Comparison of ENCODE assay signal across 1 cellular context in genomic region chr19:425056-425455, GRCh38.
TF ChIP-seq lines count a peak whose summit lies in the region.

No MANE protein-coding gene starts in this region.

TF ChIP-seq in H1, 55 proteins besides CTCF, POLR2A, EP300 and RAD21:
- TF ChIP-seq KDM1A (IDR thresholded peaks at IDR 0.05; ENCODE audit: borderline replicate concordance, low read length), result no peak
- TF ChIP-seq POU5F1 (IDR thresholded peaks at IDR 0.05; ENCODE audit: low read depth, low read length), result no peak
- TF ChIP-seq PHF8 (conservative IDR thresholded peaks at IDR 0.05; ENCODE audit: low read depth, low read length), result no peak
- no peak for TF ChIP-seq BRCA1 (IDR thresholded peaks at IDR 0.05; ENCODE audit: low read depth, low read length)
- TF ChIP-seq SP4 (IDR thresholded peaks at IDR 0.05; ENCODE audit: low read length), result no peak
- TF ChIP-seq KDM4A (IDR thresholded peaks at IDR 0.05; ENCODE audit: low read depth, low read length, severe bottlenecking), result no peak
- TF ChIP-seq CEBPB (IDR thresholded peaks at IDR 0.05; ENCODE audit: low read depth, low read length), result no peak
- no peak for TF ChIP-seq TAF1 (IDR thresholded peaks at IDR 0.05; ENCODE audit: low read depth, low read length)
